3 cellular contexts compared by ENCODE assay signal in the genomic region with DNA sequence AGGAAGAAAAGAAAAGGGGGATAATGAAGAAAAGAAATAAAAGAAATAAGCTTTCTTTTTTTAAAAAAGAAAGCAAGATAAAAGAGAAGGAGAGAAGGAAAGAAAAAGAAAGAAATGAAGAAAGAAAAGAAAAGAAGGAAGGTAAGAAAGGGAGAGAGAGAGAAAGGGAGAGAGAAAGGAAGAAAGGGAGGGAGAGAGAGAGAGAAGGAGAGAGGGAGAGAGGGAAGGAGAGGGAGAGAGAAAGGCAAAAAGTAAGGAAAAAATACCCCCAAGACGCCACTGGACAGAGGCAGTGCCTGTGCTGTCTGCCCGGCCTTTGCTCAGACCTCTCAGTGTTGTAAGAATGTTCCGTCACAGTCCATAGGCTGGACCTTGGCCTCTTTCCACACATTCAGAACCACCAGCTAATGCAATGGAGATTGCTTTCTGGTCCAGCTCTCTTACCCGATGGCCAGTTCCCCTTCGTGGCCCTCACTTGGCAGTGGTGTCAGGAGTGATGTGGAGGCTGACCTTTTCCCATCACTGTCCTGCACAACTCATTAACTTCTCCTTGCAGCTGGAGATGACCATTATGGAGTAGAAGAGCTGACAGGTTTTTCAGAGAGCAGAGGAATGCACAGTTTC.
TF ChIP-seq lines count a peak whose summit lies in the region.

No MANE protein-coding gene starts in this region.

TF ChIP-seq in HEK293, 187 proteins besides CTCF, POLR2A, EP300 and RAD21:
- TF ChIP-seq PRDM1 (tag by site-specific recombination; IDR thresholded peaks at IDR 0.05) (peak; percentile 99), ZNF366 (tag by site-specific recombination; conservative IDR thresholded peaks at IDR 0.05) (peak; percentile 82), ZNF157 (tag by site-specific recombination; IDR thresholded peaks at IDR 0.05) (no peak)

TF ChIP-seq in K562, 482 proteins besides CTCF, POLR2A, EP300 and RAD21:
- TF ChIP-seq DNMT1 (IDR thresholded peaks at IDR 0.05): no peak
- peak; percentile 87 for TF ChIP-seq ZNF512 (tag; IDR thresholded peaks at IDR 0.05)

TF ChIP-seq in HepG2, 621 proteins besides CTCF, POLR2A, EP300 and RAD21 (continues in another document):
- TF ChIP-seq HHEX (CRISPR knock-in tag; IDR thresholded peaks at IDR 0.05): no peak
- no peak for TF ChIP-seq MXD1 (CRISPR knock-in tag; IDR thresholded peaks at IDR 0.05)
- TF ChIP-seq ARID4A (CRISPR knock-in tag; IDR thresholded peaks at IDR 0.05; ENCODE audit: borderline replicate concordance): peak; percentile 18; the same call in 1 of the 2 replicates
- TF ChIP-seq HNF4G (IDR thresholded peaks at IDR 0.05; ENCODE audit: borderline replicate concordance, low read depth, low read length): peak; percentile 85
- TF ChIP-seq HNF4G (CRISPR knock-in tag; IDR thresholded peaks at IDR 0.05; ENCODE audit: borderline replicate concordance, low read depth): 0 out of 2 replicates have a peak, but pooled peaks have one; percentile 35
- TF ChIP-seq CEBPB (IDR thresholded peaks at IDR 0.05; ENCODE audit: borderline replicate concordance, low read depth, low read length): peak; percentile 85
- no peak for TF ChIP-seq KLF6 (CRISPR knock-in tag; IDR thresholded peaks at IDR 0.05)
- TF ChIP-seq KLF15 (CRISPR knock-in tag; IDR thresholded peaks at IDR 0.05; ENCODE audit: borderline replicate concordance): no peak
- TF ChIP-seq ZFP41 (CRISPR knock-in tag; IDR thresholded peaks at IDR 0.05; ENCODE audit: borderline replicate concordance): no peak
- no peak for TF ChIP-seq TRIM24 (CRISPR knock-in tag; IDR thresholded peaks at IDR 0.05)
- peak; percentile 31; the same call in 1 of the 2 replicates for TF ChIP-seq FOSL2 (CRISPR knock-in tag; IDR thresholded peaks at IDR 0.05)
- no peak for TF ChIP-seq AKAP8 (CRISPR knock-in tag; IDR thresholded peaks at IDR 0.05)
- TF ChIP-seq ZNF17 (CRISPR knock-in tag; IDR thresholded peaks at IDR 0.05): no peak
- TF ChIP-seq, protein P1, sequence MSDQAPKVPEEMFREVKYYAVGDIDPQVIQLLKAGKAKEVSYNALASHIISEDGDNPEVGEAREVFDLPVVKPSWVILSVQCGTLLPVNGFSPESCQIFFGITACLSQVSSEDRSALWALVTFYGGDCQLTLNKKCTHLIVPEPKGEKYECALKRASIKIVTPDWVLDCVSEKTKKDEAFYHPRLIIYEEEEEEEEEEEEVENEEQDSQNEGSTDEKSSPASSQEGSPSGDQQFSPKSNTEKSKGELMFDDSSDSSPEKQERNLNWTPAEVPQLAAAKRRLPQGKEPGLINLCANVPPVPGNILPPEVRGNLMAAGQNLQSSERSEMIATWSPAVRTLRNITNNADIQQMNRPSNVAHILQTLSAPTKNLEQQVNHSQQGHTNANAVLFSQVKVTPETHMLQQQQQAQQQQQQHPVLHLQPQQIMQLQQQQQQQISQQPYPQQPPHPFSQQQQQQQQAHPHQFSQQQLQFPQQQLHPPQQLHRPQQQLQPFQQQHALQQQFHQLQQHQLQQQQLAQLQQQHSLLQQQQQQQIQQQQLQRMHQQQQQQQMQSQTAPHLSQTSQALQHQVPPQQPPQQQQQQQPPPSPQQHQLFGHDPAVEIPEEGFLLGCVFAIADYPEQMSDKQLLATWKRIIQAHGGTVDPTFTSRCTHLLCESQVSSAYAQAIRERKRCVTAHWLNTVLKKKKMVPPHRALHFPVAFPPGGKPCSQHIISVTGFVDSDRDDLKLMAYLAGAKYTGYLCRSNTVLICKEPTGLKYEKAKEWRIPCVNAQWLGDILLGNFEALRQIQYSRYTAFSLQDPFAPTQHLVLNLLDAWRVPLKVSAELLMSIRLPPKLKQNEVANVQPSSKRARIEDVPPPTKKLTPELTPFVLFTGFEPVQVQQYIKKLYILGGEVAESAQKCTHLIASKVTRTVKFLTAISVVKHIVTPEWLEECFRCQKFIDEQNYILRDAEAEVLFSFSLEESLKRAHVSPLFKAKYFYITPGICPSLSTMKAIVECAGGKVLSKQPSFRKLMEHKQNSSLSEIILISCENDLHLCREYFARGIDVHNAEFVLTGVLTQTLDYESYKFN (CRISPR knock-in tag; conservative IDR thresholded peaks at IDR 0.05): 0 out of 2 replicates have a peak, but pooled peaks have one; percentile 29
- no peak for TF ChIP-seq ZNF782 (CRISPR knock-in tag; IDR thresholded peaks at IDR 0.05; ENCODE audit: borderline replicate concordance)
- TF ChIP-seq SALL1 (CRISPR knock-in tag; IDR thresholded peaks at IDR 0.05): peak; percentile 70
- no peak for TF ChIP-seq ZNF556 (CRISPR knock-in tag; IDR thresholded peaks at IDR 0.05; ENCODE audit: borderline replicate concordance)
- no peak for TF ChIP-seq ZNF350 (CRISPR knock-in tag; IDR thresholded peaks at IDR 0.05; ENCODE audit: borderline replicate concordance, low read depth)
- no peak for TF ChIP-seq ZNF101 (CRISPR knock-in tag; IDR thresholded peaks at IDR 0.05; ENCODE audit: borderline replicate concordance, low read depth)
- no peak for TF ChIP-seq ZNF530 (CRISPR knock-in tag; IDR thresholded peaks at IDR 0.05; ENCODE audit: low read depth)
- TF ChIP-seq, protein P2, sequence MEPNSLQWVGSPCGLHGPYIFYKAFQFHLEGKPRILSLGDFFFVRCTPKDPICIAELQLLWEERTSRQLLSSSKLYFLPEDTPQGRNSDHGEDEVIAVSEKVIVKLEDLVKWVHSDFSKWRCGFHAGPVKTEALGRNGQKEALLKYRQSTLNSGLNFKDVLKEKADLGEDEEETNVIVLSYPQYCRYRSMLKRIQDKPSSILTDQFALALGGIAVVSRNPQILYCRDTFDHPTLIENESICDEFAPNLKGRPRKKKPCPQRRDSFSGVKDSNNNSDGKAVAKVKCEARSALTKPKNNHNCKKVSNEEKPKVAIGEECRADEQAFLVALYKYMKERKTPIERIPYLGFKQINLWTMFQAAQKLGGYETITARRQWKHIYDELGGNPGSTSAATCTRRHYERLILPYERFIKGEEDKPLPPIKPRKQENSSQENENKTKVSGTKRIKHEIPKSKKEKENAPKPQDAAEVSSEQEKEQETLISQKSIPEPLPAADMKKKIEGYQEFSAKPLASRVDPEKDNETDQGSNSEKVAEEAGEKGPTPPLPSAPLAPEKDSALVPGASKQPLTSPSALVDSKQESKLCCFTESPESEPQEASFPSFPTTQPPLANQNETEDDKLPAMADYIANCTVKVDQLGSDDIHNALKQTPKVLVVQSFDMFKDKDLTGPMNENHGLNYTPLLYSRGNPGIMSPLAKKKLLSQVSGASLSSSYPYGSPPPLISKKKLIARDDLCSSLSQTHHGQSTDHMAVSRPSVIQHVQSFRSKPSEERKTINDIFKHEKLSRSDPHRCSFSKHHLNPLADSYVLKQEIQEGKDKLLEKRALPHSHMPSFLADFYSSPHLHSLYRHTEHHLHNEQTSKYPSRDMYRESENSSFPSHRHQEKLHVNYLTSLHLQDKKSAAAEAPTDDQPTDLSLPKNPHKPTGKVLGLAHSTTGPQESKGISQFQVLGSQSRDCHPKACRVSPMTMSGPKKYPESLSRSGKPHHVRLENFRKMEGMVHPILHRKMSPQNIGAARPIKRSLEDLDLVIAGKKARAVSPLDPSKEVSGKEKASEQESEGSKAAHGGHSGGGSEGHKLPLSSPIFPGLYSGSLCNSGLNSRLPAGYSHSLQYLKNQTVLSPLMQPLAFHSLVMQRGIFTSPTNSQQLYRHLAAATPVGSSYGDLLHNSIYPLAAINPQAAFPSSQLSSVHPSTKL (CRISPR knock-in tag; IDR thresholded peaks at IDR 0.05): peak; percentile 32; the same call in 1 of the 2 replicates
- TF ChIP-seq, protein P3, sequence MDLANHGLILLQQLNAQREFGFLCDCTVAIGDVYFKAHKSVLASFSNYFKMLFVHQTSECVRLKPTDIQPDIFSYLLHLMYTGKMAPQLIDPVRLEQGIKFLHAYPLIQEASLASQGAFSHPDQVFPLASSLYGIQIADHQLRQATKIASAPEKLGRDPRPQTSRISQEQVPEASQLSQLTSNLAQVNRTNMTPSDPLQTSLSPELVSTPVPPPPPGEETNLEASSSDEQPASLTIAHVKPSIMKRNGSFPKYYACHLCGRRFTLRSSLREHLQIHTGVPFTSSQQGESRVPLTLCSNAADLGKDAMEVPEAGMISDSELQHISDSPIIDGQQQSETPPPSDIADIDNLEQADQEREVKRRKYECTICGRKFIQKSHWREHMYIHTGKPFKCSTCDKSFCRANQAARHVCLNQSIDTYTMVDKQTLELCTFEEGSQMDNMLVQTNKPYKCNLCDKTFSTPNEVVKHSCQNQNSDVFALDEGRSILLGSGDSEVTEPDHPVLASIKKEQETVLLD (CRISPR knock-in tag; IDR thresholded peaks at IDR 0.05; ENCODE audit: low read depth): no peak
- TF ChIP-seq NFKB2 (CRISPR knock-in tag; IDR thresholded peaks at IDR 0.05; ENCODE audit: borderline replicate concordance): no peak
- no peak for TF ChIP-seq ZNF296 (CRISPR knock-in tag; conservative IDR thresholded peaks at IDR 0.05)
- no peak for TF ChIP-seq SMYD3 (CRISPR knock-in tag; IDR thresholded peaks at IDR 0.05)
- no peak for TF ChIP-seq NFE2 (CRISPR knock-in tag; IDR thresholded peaks at IDR 0.05)
- TF ChIP-seq SIX1 (CRISPR knock-in tag; IDR thresholded peaks at IDR 0.05; ENCODE audit: borderline replicate concordance): no peak
- no peak for TF ChIP-seq ZNF251 (CRISPR knock-in tag; IDR thresholded peaks at IDR 0.05)
- TF ChIP-seq GATA4 (IDR thresholded peaks at IDR 0.05; ENCODE audit: borderline replicate concordance, low read depth): no peak
- TF ChIP-seq ZNF761 (CRISPR knock-in tag; conservative IDR thresholded peaks at IDR 0.05): no peak
- no peak for TF ChIP-seq SOX6 (IDR thresholded peaks at IDR 0.05)
- TF ChIP-seq SOX6 (CRISPR knock-in tag; IDR thresholded peaks at IDR 0.05): no peak
- no peak for TF ChIP-seq CREB1 (IDR thresholded peaks at IDR 0.05)
- TF ChIP-seq CREB1 (CRISPR knock-in tag; IDR thresholded peaks at IDR 0.05): 0 out of 2 replicates have a peak, but pooled peaks have one; percentile 14
- TF ChIP-seq NCOR1 (IDR thresholded peaks at IDR 0.05; ENCODE audit: borderline replicate concordance, low read length): peak; percentile 47; the same call in 1 of the 2 replicates
- TF ChIP-seq CC2D1A (CRISPR knock-in tag; IDR thresholded peaks at IDR 0.05): no peak
- no peak for TF ChIP-seq ZNF775 (CRISPR knock-in tag; IDR thresholded peaks at IDR 0.05; ENCODE audit: borderline replicate concordance)
- 0 out of 2 replicates have a peak, but pooled peaks have one; percentile 8 for TF ChIP-seq NR2F6 (IDR thresholded peaks at IDR 0.05)
- TF ChIP-seq NR2F6 (CRISPR knock-in tag; IDR thresholded peaks at IDR 0.05): no peak
- TF ChIP-seq ZFYVE20 (CRISPR knock-in tag; IDR thresholded peaks at IDR 0.05; ENCODE audit: borderline replicate concordance, low read depth): no peak
- TF ChIP-seq XRCC5 (optimal IDR thresholded peaks at IDR 0.05; ENCODE audit: low read length): peak; percentile 16
- TF ChIP-seq, protein P4, sequence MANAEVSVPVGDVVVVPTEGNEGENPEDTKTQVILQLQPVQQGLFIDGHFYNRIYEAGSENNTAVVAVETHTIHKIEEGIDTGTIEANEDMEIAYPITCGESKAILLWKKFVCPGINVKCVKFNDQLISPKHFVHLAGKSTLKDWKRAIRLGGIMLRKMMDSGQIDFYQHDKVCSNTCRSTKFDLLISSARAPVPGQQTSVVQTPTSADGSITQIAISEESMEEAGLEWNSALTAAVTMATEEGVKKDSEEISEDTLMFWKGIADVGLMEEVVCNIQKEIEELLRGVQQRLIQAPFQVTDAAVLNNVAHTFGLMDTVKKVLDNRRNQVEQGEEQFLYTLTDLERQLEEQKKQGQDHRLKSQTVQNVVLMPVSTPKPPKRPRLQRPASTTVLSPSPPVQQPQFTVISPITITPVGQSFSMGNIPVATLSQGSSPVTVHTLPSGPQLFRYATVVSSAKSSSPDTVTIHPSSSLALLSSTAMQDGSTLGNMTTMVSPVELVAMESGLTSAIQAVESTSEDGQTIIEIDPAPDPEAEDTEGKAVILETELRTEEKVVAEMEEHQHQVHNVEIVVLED (CRISPR knock-in tag; IDR thresholded peaks at IDR 0.05; ENCODE audit: borderline replicate concordance): no peak
- no peak for TF ChIP-seq ZNF232 (CRISPR knock-in tag; IDR thresholded peaks at IDR 0.05; ENCODE audit: borderline replicate concordance)
- TF ChIP-seq GATAD2A (CRISPR knock-in tag; IDR thresholded peaks at IDR 0.05): peak; percentile 61
- no peak for TF ChIP-seq ZFP36 (IDR thresholded peaks at IDR 0.05; ENCODE audit: borderline replicate concordance, low read depth, low read length, partially characterized antibody)
- no peak for TF ChIP-seq ZNF484 (CRISPR knock-in tag; IDR thresholded peaks at IDR 0.05; ENCODE audit: borderline replicate concordance, low read depth)
- no peak for TF ChIP-seq ZNF570 (CRISPR knock-in tag; IDR thresholded peaks at IDR 0.05; ENCODE audit: borderline replicate concordance)
- no peak for TF ChIP-seq RARG (CRISPR knock-in tag; IDR thresholded peaks at IDR 0.05; ENCODE audit: low read depth)
- TF ChIP-seq HNRNPL (IDR thresholded peaks at IDR 0.05; ENCODE audit: low read depth, low read length): no peak
- TF ChIP-seq SIN3B (IDR thresholded peaks at IDR 0.05; ENCODE audit: low read length): no peak
- no peak for TF ChIP-seq FOXK1 (CRISPR knock-in tag; IDR thresholded peaks at IDR 0.05; ENCODE audit: borderline replicate concordance, low read depth)
- no peak for TF ChIP-seq HMG20A (CRISPR knock-in tag; IDR thresholded peaks at IDR 0.05; ENCODE audit: borderline replicate concordance)
